10 cellular contexts compared by ENCODE assay signal in genomic region chr4:65943076-65943475, GRCh38.
DNase-seq lines count a peak whose midpoint lies in the region; ATAC-seq, FAIRE-seq and TF ChIP-seq lines count a peak whose summit lies in the region.
"Had no signal": no experiment of that assay in that cellular context is flagged by ENCODE, and none has a peak within 500 bp of the region (broad histone marks: within the 10 kb centered on the region; RNA-seq: fewer than 3 reads in every experiment).

No MANE protein-coding gene starts in this region.

- FAIRE-seq in endothelial cell of umbilical vein (lab: Jason Lieb, UNC), result peak; percentile 79

- no peak overlapping the region for H3K27ac ChIP-seq in PC-3 (ENCODE audit: low read length)
- H3K27ac ChIP-seq in endothelial cell of umbilical vein (ENCODE audit: insufficient read depth, low read depth, low read length), result no peak overlapping the region
- H3K27ac ChIP-seq in stomach, result no peak overlapping the region
- no peak overlapping the region for H3K27ac ChIP-seq in sigmoid colon
- H3K27ac ChIP-seq: colonic mucosa had no signal

- TF ChIP-seq CTCF in PC-3 (conservative IDR thresholded peaks at IDR 0.05; ENCODE audit: low read depth, low read length) (peak; percentile 46; the same call in 1 of the 2 replicates), endothelial cell of umbilical vein (IDR thresholded peaks at IDR 0.05; ENCODE audit: extremely low read depth in 1 of 2, insufficient read depth in 1 of 2, low read depth in 1 of 2, low read length in 2 of 2) (peak in 1 of 2 donors; percentile 14), stomach (IDR thresholded peaks at IDR 0.05) (no peak), sigmoid colon (IDR thresholded peaks at IDR 0.05) (no peak)

- H3K36me3 ChIP-seq in PC-3 (ENCODE audit: low read depth, low read length) (no peaks in the 10 kb centered on the region), endothelial cell of umbilical vein (ENCODE audit: control insufficient read depth in 2 of 2, extremely low read depth in 1 of 2, insufficient read depth in 2 of 2, low read length in 2 of 2) (no peaks in the 10 kb centered on the region), stomach (no peaks in the 10 kb centered on the region), sigmoid colon (no peaks in the 10 kb centered on the region)
- H3K36me3 ChIP-seq: colonic mucosa had no signal

- H3K27me3 ChIP-seq in PC-3 (ENCODE audit: low read length) (no peaks in the 10 kb centered on the region), endothelial cell of umbilical vein (ENCODE audit: control insufficient read depth in 2 of 2, insufficient read depth in 2 of 2, low read length in 2 of 2) (no peaks in the 10 kb centered on the region), stomach (no peaks in the 10 kb centered on the region), sigmoid colon (no peaks in the 10 kb centered on the region)
- H3K27me3 ChIP-seq: colonic mucosa had no signal

- H4K20me1 ChIP-seq in PC-3 (ENCODE audit: low read length) (no peaks in the 10 kb centered on the region), endothelial cell of umbilical vein (replicated peaks; ENCODE audit: control insufficient read depth, extremely low read depth, insufficient read depth, low read length) (no peaks in the 10 kb centered on the region)

- 0 out of 2 replicates have a peak overlapping the region, but pooled peaks have one; percentile 7 for H3K4me2 ChIP-seq in PC-3 (ENCODE audit: low read length)
- H3K4me2 ChIP-seq in endothelial cell of umbilical vein (ENCODE audit: insufficient read depth, low read length), result no peak overlapping the region

- TF ChIP-seq POLR2A in endothelial cell of umbilical vein (IDR thresholded peaks at IDR 0.05; ENCODE audit: low read depth, low read length) (no peak), stomach (IDR thresholded peaks at IDR 0.05) (no peak), sigmoid colon (IDR thresholded peaks at IDR 0.05) (no peak)

- intact Hi-C loops in PC-3 (cut with micrococcal nuclease) (no loop called here), endothelial cell of umbilical vein (cut with micrococcal nuclease) (no loop called here), stomach (cut with DNase I; ENCODE audit: low total_unique reads) (no loop called here), sigmoid colon (cut with DNase I) (no loop called here)

- H3K9me3 ChIP-seq in PC-3 (ENCODE audit: low read length), result no peaks in the 10 kb centered on the region
- no peaks in the 10 kb centered on the region for H3K9me3 ChIP-seq in endothelial cell of umbilical vein (replicated peaks; ENCODE audit: control insufficient read depth, insufficient read depth, low read length)
- H3K9me3 ChIP-seq in stomach, result no peaks in the 10 kb centered on the region
- H3K9me3 ChIP-seq in sigmoid colon, result no peaks in the 10 kb centered on the region
- H3K9me3 ChIP-seq: colonic mucosa had no signal

- H3K4me1 ChIP-seq in PC-3 (ENCODE audit: insufficient read depth, low read length) (peaks cover 7% of the 10 kb centered on the region; the same call in 1 of the 2 replicates), endothelial cell of umbilical vein (ENCODE audit: control insufficient read depth, extremely low read depth, insufficient read depth, low read length) (no peaks in the 10 kb centered on the region), stomach (no peaks in the 10 kb centered on the region), sigmoid colon (no peaks in the 10 kb centered on the region)
- H3K4me1 ChIP-seq: colonic mucosa had no signal

- BruUV-seq in PC-3 (replicated peaks; lab: Mats Ljungman, UMichigan) (no TSS peak), endothelial cell of umbilical vein (replicated peaks; lab: Mats Ljungman, UMichigan) (no TSS peak)

- 48 to 66% (median 50%) methylated on average over 2 of the region's 2 CpGs for WGBS in stomach, 5 donors
- WGBS in sigmoid colon, 2 donors, result 49 to 64% methylated on average over 2 of the region's 2 CpGs

- H2AFZ ChIP-seq in PC-3 (ENCODE audit: low read length) (peak overlapping the region; percentile 39; the same call in 1 of the 2 replicates), endothelial cell of umbilical vein (ENCODE audit: low read depth, low read length) (no peak overlapping the region)

- H3K9ac ChIP-seq in PC-3 (ENCODE audit: low read length), result no peak overlapping the region
- no peak overlapping the region for H3K9ac ChIP-seq in endothelial cell of umbilical vein (replicated peaks; ENCODE audit: extremely low read depth, insufficient read depth, low read length)

- dilution Hi-C loops in endothelial cell of umbilical vein (cut with MboI; ENCODE audit: extremely low pct_ligation_motif_present, low sequenced_read_pairs), result no loop called here

- no peaks in the 10 kb centered on the region for H3K9me2 ChIP-seq in PC-3 (replicated peaks; ENCODE audit: low read length)

- H3K79me2 ChIP-seq in PC-3 (ENCODE audit: low read length), result no peaks in the 10 kb centered on the region
- H3K79me2 ChIP-seq in endothelial cell of umbilical vein (ENCODE audit: control insufficient read depth, insufficient read depth, low read length), result no peaks in the 10 kb centered on the region

- CTCF ChIA-PET in PC-3 (lab: Charles Lee), result no interaction called here
- CTCF ChIA-PET in endothelial cell of umbilical vein (lab: Charles Lee), result no interaction called here

- no peaks in the 10 kb centered on the region for H3F3A ChIP-seq in PC-3 (ENCODE audit: low read length, unreplicated experiment)

- H3K9me1 ChIP-seq in endothelial cell of umbilical vein (replicated peaks; ENCODE audit: control insufficient read depth, extremely low read depth, insufficient read depth, low read length), result no peaks in the 10 kb centered on the region

- ATAC-seq in PC-3, result peak; percentile 74
- no peak for ATAC-seq in HG03196 (IDR thresholded peaks at IDR 0.05; ENCODE audit: unreplicated experiment)

- DNase-seq in DMS 273 (lab: John Stamatoyannopoulos, UW; ENCODE audit: unreplicated experiment) (peak; percentile 22), DMS 273 treated with DMSO at 0.1 percent for 48 hours (lab: John Stamatoyannopoulos, UW) (no peak), PC-3 (peak; percentile 96), endothelial cell of umbilical vein (ENCODE audit: low read depth, low spot score) (peak; percentile 56), renal cortical epithelial cell (ENCODE audit: low read depth) (peak; percentile 63), stomach (no peak), sigmoid colon (no peak)
- DNase-seq: colonic mucosa, NCI-H187 treated with DMSO at 0.1 percent for 48 hours had no signal

- POLR2A ChIA-PET in PC-3 (lab: Charles Lee; ENCODE audit: unreplicated experiment) (no interaction called here), endothelial cell of umbilical vein (lab: Charles Lee) (no interaction called here)

- TF ChIP-seq EP300 in stomach (IDR thresholded peaks at IDR 0.05) (no peak), sigmoid colon (IDR thresholded peaks at IDR 0.05) (no peak)

- H3K4me3 ChIP-seq in PC-3 (ENCODE audit: low read length) (no peak overlapping the region), endothelial cell of umbilical vein (replicated peaks in 1 of 3; ENCODE audit: insufficient read depth in 1 of 3, low read depth in 1 of 3, low read length in 3 of 3) (no peak overlapping the region), stomach (no peak overlapping the region), sigmoid colon (no peak overlapping the region)
- H3K4me3 ChIP-seq: colonic mucosa had no signal

TF ChIP-seq in endothelial cell of umbilical vein, 7 proteins besides CTCF, POLR2A, EP300 and RAD21:
- TF ChIP-seq EZH2 (IDR thresholded peaks at IDR 0.05; ENCODE audit: borderline replicate concordance, low read depth, low read length, severe bottlenecking), result no peak
- no peak for TF ChIP-seq MYC (IDR thresholded peaks at IDR 0.05; ENCODE audit: low read depth, low read length)
- TF ChIP-seq FOS (IDR thresholded peaks at IDR 0.05; ENCODE audit: borderline replicate concordance, insufficient read depth, low read length), result no peak
- TF ChIP-seq MAX (IDR thresholded peaks at IDR 0.05; ENCODE audit: insufficient read depth, insufficient read length), result no peak
- TF ChIP-seq JUN (IDR thresholded peaks at IDR 0.05; ENCODE audit: borderline replicate concordance, insufficient read depth, insufficient read length, low read depth), result no peak

Comparison
In these comparisons a context has a peak if more than half of its experiments do, and no peak if none do; other contexts are left out.
1. DNase-seq: peak in DMS 273 (single experiment), PC-3 (single experiment), endothelial cell of umbilical vein (single experiment) and renal cortical epithelial cell (single experiment); none in DMS 273 treated with DMSO at 0.1 percent for 48 hours (single experiment), stomach (single experiment) and sigmoid colon (single experiment).